9 cellular contexts compared by ENCODE assay signal in the genomic region with DNA sequence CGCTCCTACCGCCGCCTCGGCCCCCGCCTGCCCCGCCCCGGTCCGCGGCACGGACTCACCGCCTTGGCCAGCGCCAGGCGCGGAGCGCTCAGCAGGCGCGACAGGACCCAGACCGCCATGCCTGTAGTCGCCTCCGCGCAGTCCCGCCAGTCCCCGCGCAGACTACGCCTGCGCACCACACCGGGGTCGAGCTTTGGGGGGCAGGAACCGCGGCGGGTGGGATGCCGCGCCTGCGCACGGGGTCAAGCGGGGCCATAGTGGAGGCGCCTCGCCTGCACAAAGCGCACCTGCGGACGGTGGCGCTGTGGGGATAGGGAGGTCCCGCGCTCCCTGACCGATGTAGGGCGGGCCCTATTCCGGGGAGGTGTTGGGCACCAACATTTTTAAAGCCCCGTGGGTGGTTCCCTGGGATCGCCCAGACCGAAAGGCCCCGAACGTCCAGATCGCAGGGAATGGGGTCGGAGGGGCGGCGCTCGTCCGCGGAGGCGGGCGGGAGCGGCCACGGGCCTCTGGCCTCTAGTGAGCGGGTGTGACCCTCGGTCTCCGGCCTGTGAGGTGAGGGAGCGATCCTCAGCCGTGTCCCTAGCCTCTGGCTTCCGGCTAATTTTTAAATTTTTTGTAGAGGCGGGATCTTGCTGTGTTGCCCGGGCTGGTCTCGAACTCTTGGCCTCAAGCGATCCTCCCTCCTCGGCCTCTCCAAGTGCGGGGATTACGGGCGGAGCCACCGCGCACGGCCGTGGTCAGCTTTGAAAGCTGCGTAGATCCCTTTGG.
DNase-seq lines count a peak whose midpoint lies in the region; ATAC-seq, FAIRE-seq and TF ChIP-seq lines count a peak whose summit lies in the region.
"Had no signal": no experiment of that assay in that cellular context is flagged by ENCODE, and none has a peak within 500 bp of the region (broad histone marks: within the 10 kb centered on the region; RNA-seq: fewer than 3 reads in every experiment).

No MANE protein-coding gene starts in this region.

- BruUV-seq in Calu3 (replicated peaks; lab: Mats Ljungman, UMichigan) = no TSS peak

- H3K27me3 ChIP-seq in HUES48 (ENCODE audit: control insufficient read depth, insufficient read depth, low read length) = no peaks in the 10 kb centered on the region
- no peaks in the 10 kb centered on the region for H3K27me3 ChIP-seq in iPS-20b (ENCODE audit: insufficient read depth, low read length)
- H3K27me3 ChIP-seq in small intestine (ENCODE audit: control insufficient read depth in 2 of 2, insufficient read depth in 2 of 2, low read length in 2 of 2) = no peaks in the 10 kb centered on the region

- in situ Hi-C loops in astrocyte of the spinal cord (cut with HindIII; ENCODE audit: low sequenced_read_pairs) = no loop called here

- peaks cover 6% of the 10 kb centered on the region; the same call in 1 of the 2 replicates for H3K4me1 ChIP-seq in HUES48 (ENCODE audit: control insufficient read depth, insufficient read depth, low read length)
- H3K4me1 ChIP-seq in iPS-20b (ENCODE audit: insufficient read depth, low read length) = peaks cover 2% of the 10 kb centered on the region; the same call in 1 of the 2 replicates
- no peaks in the 10 kb centered on the region for H3K4me1 ChIP-seq in small intestine (ENCODE audit: control insufficient read depth in 2 of 2, insufficient read depth in 1 of 2, low read depth in 1 of 2, low read length in 1 of 2)

- no peak for FAIRE-seq in small intestine (lab: Jason Lieb, UNC)
- FAIRE-seq: colon had no signal

- H3K9me3 ChIP-seq in HUES48 (ENCODE audit: control insufficient read depth, insufficient read depth, low read length) = no peaks in the 10 kb centered on the region
- H3K9me3 ChIP-seq in iPS-20b (ENCODE audit: insufficient read depth, low read depth, low read length) = no peaks in the 10 kb centered on the region
- no peaks in the 10 kb centered on the region for H3K9me3 ChIP-seq in small intestine (ENCODE audit: control insufficient read depth, low read depth)

- peak overlapping the region; percentile 81 for H3K4me3 ChIP-seq in HUES48 (ENCODE audit: low read depth, low read length)
- peak overlapping the region; percentile 20 for H3K4me3 ChIP-seq in astrocyte of the spinal cord (ENCODE audit: low read depth, low read length)
- H3K4me3 ChIP-seq in iPS-20b (ENCODE audit: low read length) = peak overlapping the region; percentile 83; the same call in 1 of the 2 replicates
- H3K4me3 ChIP-seq in small intestine (ENCODE audit: low read depth in 1 of 2, low read length in 2 of 2) = peak overlapping the region; percentile 36 to 73

- H3K36me3 Mint-ChIP-seq in Calu3 (ENCODE audit: insufficient read depth, unreplicated experiment) = peaks cover 5% of the 10 kb centered on the region

- H3K36me3 ChIP-seq in HUES48 (ENCODE audit: control insufficient read depth, insufficient read depth, low read length) = peaks cover 16% of the 10 kb centered on the region
- H3K36me3 ChIP-seq in iPS-20b (ENCODE audit: insufficient read depth, low read depth, low read length) = peaks cover 21% of the 10 kb centered on the region
- H3K36me3 ChIP-seq in small intestine (ENCODE audit: control insufficient read depth in 2 of 2, insufficient read depth in 2 of 2, low read length in 2 of 2) = no peaks in the 10 kb centered on the region

- TF ChIP-seq CTCF in Calu3 (IDR thresholded peaks at IDR 0.05; ENCODE audit: unreplicated experiment) (peak; percentile 32), astrocyte of the spinal cord (IDR thresholded peaks at IDR 0.05; ENCODE audit: low read depth, low read length) (no peak)

- no peak overlapping the region for H3K27ac Mint-ChIP-seq in Calu3 (ENCODE audit: unreplicated experiment)

- WGBS in small intestine, 3 donors = 7 to 14% (median 8%) methylated on average over 81 to 82 of the region's 82 CpGs

- DNase-seq in Calu3 (peak; percentile 70), T-helper 1 cell (peak; percentile 14 to 54 (median 31)), astrocyte of the spinal cord (ENCODE audit: low read depth, low spot score) (no peak), small intestine (peak; percentile 73), NCI-H1048 (lab: John Stamatoyannopoulos, UW) (no peak)

- H3K27me3 Mint-ChIP-seq in Calu3 (ENCODE audit: unreplicated experiment) = no peaks in the 10 kb centered on the region

- CTCF ChIA-PET in Calu3 (lab: Charles Lee) = interaction anchor here (1.1 kb wide), 1 partner anchor 39 kb away, joined by 4 read pairs; no protein-coding TSS in a partner anchor

- intact Hi-C loops in Calu3 (cut with micrococcal nuclease; ENCODE audit: unreplicated experiment) = no loop called here

- H3K27ac ChIP-seq in HUES48 (ENCODE audit: low read depth, low read length) (peak overlapping the region; percentile 42), iPS-20b (ENCODE audit: low read length) (no peak overlapping the region), small intestine (ENCODE audit: low read depth in 1 of 2, low read length in 1 of 2) (peak overlapping the region; percentile 27 to 81)

- H3K4me3 Mint-ChIP-seq in Calu3 (ENCODE audit: low read depth, unreplicated experiment) = peak overlapping the region; percentile 73

- peak overlapping the region; percentile 51; the same call in 1 of the 2 replicates for H3K9ac ChIP-seq in HUES48 (ENCODE audit: low read depth, low read length)
- H3K9ac ChIP-seq in iPS-20b (ENCODE audit: low read depth, low read length) = peak overlapping the region; percentile 79

- H3K4me1 Mint-ChIP-seq in Calu3 (ENCODE audit: low read depth, unreplicated experiment) = no peaks in the 10 kb centered on the region

- H3K9me3 Mint-ChIP-seq in Calu3 (ENCODE audit: low read depth, unreplicated experiment) = no peaks in the 10 kb centered on the region

- ATAC-seq in GM19468 (IDR thresholded peaks at IDR 0.05; ENCODE audit: extremely low read depth, unreplicated experiment) = peak; percentile 54

Comparison
In these comparisons a context has a peak if more than half of its experiments do, and no peak if none do; other contexts are left out.
1. DNase-seq: peak in Calu3 (single experiment), T-helper 1 cell (5 of 5) and small intestine (single experiment); none in astrocyte of the spinal cord (single experiment) and NCI-H1048 (single experiment).
2. H3K4me3 ChIP-seq: peak in every context shown above with its lines; median percentile 83 in iPS-20b; 81 in HUES48; 54 in small intestine; 20 in astrocyte of the spinal cord.